In the genomic region with DNA sequence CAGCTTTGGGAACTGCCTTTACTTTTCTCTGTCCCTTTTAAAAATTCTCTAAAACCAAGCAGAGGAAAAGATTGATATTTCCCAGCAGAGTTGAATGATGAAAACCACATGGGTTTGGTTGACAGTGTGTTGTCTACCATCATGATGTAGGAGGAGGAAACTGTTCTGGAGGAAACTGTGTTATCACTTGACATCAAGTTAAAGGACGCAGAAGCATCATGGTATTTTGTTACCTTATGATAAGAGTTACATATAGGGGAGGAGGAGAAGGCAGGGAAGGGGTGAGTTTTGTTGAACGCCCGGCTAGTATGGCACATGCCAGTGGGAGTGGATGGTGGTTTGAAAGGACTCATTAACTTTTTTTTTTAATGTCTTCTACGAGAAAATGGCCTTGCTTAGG, we compare ENCODE assay signal across 8 cellular contexts. TPM values are rescaled to one million over a fixed set of nuclear protein-coding genes. Genes with fewer than 3 reads are reported as not detected.
A peak's percentile ranks its signal among the peaks of the same experiment; 100 is the strongest.
DNase-seq lines count a peak whose midpoint lies in the region; ATAC-seq and TF ChIP-seq lines count a peak whose summit lies in the region.

No MANE protein-coding gene starts in this region.

- H3K27ac ChIP-seq in heart right ventricle (peak overlapping the region; percentile 81 to 97 (median 88)), mesenchymal stem cell (ENCODE audit: low read length, poor library complexity, severe bottlenecking) (no peak overlapping the region), urinary bladder (ENCODE audit: low read depth) (no peak overlapping the region)

- H3K79me1 ChIP-seq in mesenchymal stem cell (replicated peaks; ENCODE audit: low read length, poor library complexity, severe bottlenecking) = peaks cover 4% of the 10 kb centered on the region

- no peak overlapping the region for H2BK12ac ChIP-seq in mesenchymal stem cell (ENCODE audit: low read length in 2 of 2)

- no peak overlapping the region for H3K4ac ChIP-seq in mesenchymal stem cell (ENCODE audit: low read depth in 1 of 2, low read length in 2 of 2)

- peak overlapping the region; percentile 31 for H3K27ac Mint-ChIP-seq in activated naive CD8-positive, alpha-beta T cell treated with anti-CD3 and anti-CD28 coated beads, Interleukin-2, amount 50 U/mL, for 24 hours

- ATAC-seq in heart right ventricle = no peak
- no peak for ATAC-seq in left ventricle myocardium superior
- no peak for ATAC-seq in activated naive CD8-positive, alpha-beta T cell treated with anti-CD3 and anti-CD28 coated beads, Interleukin-2, amount 50 U/mL, for 24 hours
- no peak for ATAC-seq in HG03521 (IDR thresholded peaks at IDR 0.05; ENCODE audit: unreplicated experiment)

- no peaks in the 10 kb centered on the region for H3K36me3 Mint-ChIP-seq in activated naive CD8-positive, alpha-beta T cell treated with anti-CD3 and anti-CD28 coated beads, Interleukin-2, amount 50 U/mL, for 24 hours (ENCODE audit: low read depth)

- no peaks in the 10 kb centered on the region for H3K27me3 ChIP-seq in heart right ventricle
- no peaks in the 10 kb centered on the region for H3K27me3 ChIP-seq in mesenchymal stem cell (ENCODE audit: control insufficient read depth in 1 of 2, insufficient read depth in 1 of 2, low read length in 2 of 2)

- H3K23ac ChIP-seq in mesenchymal stem cell (ENCODE audit: low read length in 2 of 2) = no peak overlapping the region

- peaks cover 0 to 10% (median 0%) of the 10 kb centered on the region in 9 donors for H3K36me3 ChIP-seq in heart right ventricle
- H3K36me3 ChIP-seq in mesenchymal stem cell (ENCODE audit: control insufficient read depth in 1 of 2, insufficient read depth in 2 of 2, low read depth in 1 of 2, low read length in 2 of 2) = peaks cover 0 to 24% of the 10 kb centered on the region in 2 experiments
- H3K36me3 ChIP-seq in urinary bladder (ENCODE audit: insufficient read depth) = no peaks in the 10 kb centered on the region

- H3K27me3 Mint-ChIP-seq in activated naive CD8-positive, alpha-beta T cell treated with anti-CD3 and anti-CD28 coated beads, Interleukin-2, amount 50 U/mL, for 24 hours = peaks cover 10% of the 10 kb centered on the region

- no peak overlapping the region for H2AFZ ChIP-seq in mesenchymal stem cell (ENCODE audit: low read depth, low read length)

- intact Hi-C loops in heart right ventricle (cut with DNase I) = loop anchor here in 4 of 10 donors (2.0 to 10.0 kb wide), 4 partner anchors 48 to 202 kb away; a partner anchor contains a TSS
- intact Hi-C loops in left ventricle myocardium superior (cut with micrococcal nuclease) = no loop called here

- H2BK120ac ChIP-seq in mesenchymal stem cell (ENCODE audit: low read depth, low read length) = no peak overlapping the region

- no peak overlapping the region for H2BK5ac ChIP-seq in mesenchymal stem cell (ENCODE audit: low read depth, low read length, poor library complexity, severe bottlenecking)

- no peak for DNase-seq in heart right ventricle
- no peak for DNase-seq in left ventricle myocardium superior
- DNase-seq in activated naive CD8-positive, alpha-beta T cell treated with anti-CD3 and anti-CD28 coated beads, Interleukin-2, amount 50 U/mL, for 24 hours = no peak
- no peak for DNase-seq in mesenchymal stem cell
- no peak for DNase-seq in NOMO-1 treated with DMSO at 0.1 percent for 48 hours (lab: John Stamatoyannopoulos, UW; ENCODE audit: unreplicated experiment)
- no peak for DNase-seq in NCI-H2171 (lab: John Stamatoyannopoulos, UW)

- no peak overlapping the region for H3K4me2 ChIP-seq in mesenchymal stem cell (ENCODE audit: low read length, poor library complexity, severe bottlenecking)

- H4K8ac ChIP-seq in mesenchymal stem cell (ENCODE audit: low read length) = peak overlapping the region; percentile 77

- no peak overlapping the region for H3K14ac ChIP-seq in mesenchymal stem cell (ENCODE audit: low read length in 2 of 2)

- 56 to 59% methylated on average over 4 of the region's 4 CpGs for WGBS in heart right ventricle, 2 donors
- 79% methylated on average over 4 of the region's 4 CpGs for WGBS in mesenchymal stem cell
- WGBS in urinary bladder = 55% methylated on average over 4 of the region's 4 CpGs

- no peaks in the 10 kb centered on the region for H3K9me3 Mint-ChIP-seq in activated naive CD8-positive, alpha-beta T cell treated with anti-CD3 and anti-CD28 coated beads, Interleukin-2, amount 50 U/mL, for 24 hours

- H3K4me3 ChIP-seq in heart right ventricle = peak overlapping the region; percentile 56 to 84 (median 74)
- H3K4me3 ChIP-seq in mesenchymal stem cell (ENCODE audit: insufficient read depth in 1 of 2, low read depth in 1 of 2, low read length in 2 of 2) = no peak overlapping the region
- peak overlapping the region; percentile 52 for H3K4me3 ChIP-seq in urinary bladder (ENCODE audit: low read depth, low read length)

- no peak for TF ChIP-seq CTCF in heart right ventricle (IDR thresholded peaks at IDR 0.05)

- H2AK5ac ChIP-seq in mesenchymal stem cell (ENCODE audit: low read length, severe bottlenecking) = no peak overlapping the region

- peak overlapping the region; percentile 76 for H3K4me3 Mint-ChIP-seq in activated naive CD8-positive, alpha-beta T cell treated with anti-CD3 and anti-CD28 coated beads, Interleukin-2, amount 50 U/mL, for 24 hours

- H3K18ac ChIP-seq in mesenchymal stem cell (ENCODE audit: low read depth in 1 of 2, low read length in 2 of 2) = peak overlapping the region in 1 of 2 experiments; percentile 77

- peak overlapping the region; percentile 93 for H3K9ac ChIP-seq in mesenchymal stem cell (ENCODE audit: low read length)

- peaks cover 9% of the 10 kb centered on the region for H3K4me1 Mint-ChIP-seq in activated naive CD8-positive, alpha-beta T cell treated with anti-CD3 and anti-CD28 coated beads, Interleukin-2, amount 50 U/mL, for 24 hours

- H4K91ac ChIP-seq in mesenchymal stem cell (ENCODE audit: low read length) = no peak overlapping the region

- H3K4me1 ChIP-seq in heart right ventricle (peaks cover 0 to 15% (median 12%) of the 10 kb centered on the region in 9 donors), mesenchymal stem cell (ENCODE audit: control insufficient read depth, insufficient read depth, low read depth, low read length) (no peaks in the 10 kb centered on the region), urinary bladder (ENCODE audit: insufficient read depth) (no peaks in the 10 kb centered on the region)

- no peak overlapping the region for H2BK15ac ChIP-seq in mesenchymal stem cell (ENCODE audit: low read depth, poor library complexity, severe bottlenecking)

- H3K9me3 ChIP-seq in heart right ventricle (no peaks in the 10 kb centered on the region), mesenchymal stem cell (ENCODE audit: control insufficient read depth, low read length) (no peaks in the 10 kb centered on the region)

RNA-seq across cellular contexts. Expression of a gene that starts 0.9 kb away (rescaled TPM):
- 1 to 10 TPM; 1.2 to 3.2 (median 2.2) TPM for total RNA-seq in heart right ventricle
- under 1 TPM; 0.66 to 0.93 TPM for polyA plus RNA-seq in heart right ventricle
- 1.4 TPM for total RNA-seq in left ventricle myocardium superior
- polyA plus RNA-seq in mesenchymal stem cell (2013, experiment 1 of 2) = 2.8 TPM
- 2.8 TPM for polyA plus RNA-seq in mesenchymal stem cell (2013, experiment 2 of 2)
- 2.6 TPM for total RNA-seq in urinary bladder
- polyA plus RNA-seq in urinary bladder = 1.6 TPM

Comparison
In these comparisons a context has a peak if more than half of its experiments do, and no peak if none do; other contexts are left out.
1. H3K27ac ChIP-seq: peak in heart right ventricle (10 of 10); none in mesenchymal stem cell (single experiment) and urinary bladder (single experiment).
2. H3K4me3 ChIP-seq: peak in heart right ventricle (10 of 10) and urinary bladder (single experiment); none in mesenchymal stem cell (0 of 2).